30 cellular contexts compared by ENCODE assay signal in the genomic region with DNA sequence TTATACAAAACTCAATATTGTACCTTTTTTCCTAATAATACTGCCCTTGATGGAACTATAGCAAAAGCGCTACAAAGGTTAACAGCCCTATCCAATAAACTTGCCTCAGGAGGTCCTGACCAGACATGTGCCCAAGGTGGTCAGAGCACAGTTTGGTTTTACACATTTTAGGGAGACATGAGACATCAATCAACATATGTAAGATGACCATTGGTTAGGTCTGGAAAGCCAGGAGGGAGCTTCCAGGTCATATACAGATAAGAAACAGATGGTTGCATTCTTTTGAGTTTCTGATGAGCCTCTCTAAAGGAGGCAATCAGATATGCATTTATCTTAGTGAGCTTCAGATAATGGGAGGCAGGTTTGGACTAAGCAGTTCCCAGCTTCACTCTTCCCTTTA.
"Had no signal": no experiment of that assay in that cellular context is flagged by ENCODE, and none has a peak within 500 bp of the region (broad histone marks: within the 10 kb centered on the region; RNA-seq: fewer than 3 reads in every experiment).

No MANE protein-coding gene starts in this region.

- H3K36me3 ChIP-seq: brain microvascular endothelial cell, esophagus muscularis mucosa, gastrocnemius medialis, heart left ventricle, WERI-Rb-1 had no signal

- FAIRE-seq: astrocyte, bronchial epithelial cell had no signal

- H3K9me3 ChIP-seq: gastrocnemius medialis had no signal

- H3K27ac ChIP-seq: brain microvascular endothelial cell, coronary artery, dorsolateral prefrontal cortex, esophagus muscularis mucosa, foreskin keratinocyte, gastrocnemius medialis, heart left ventricle, WERI-Rb-1 had no signal

- ATAC-seq: activated CD4-positive, CD25-positive, alpha-beta regulatory T cell treated with anti-CD3 and anti-CD28 coated beads, Interleukin-2, amount 50 U/mL, for 24 hours; activated CD8-positive, alpha-beta T cell treated with anti-CD3 and anti-CD28 coated beads for 36 hours; activated T-cell treated with anti-CD3 and anti-CD28 coated beads, Interleukin-2, amount 50 U/mL, for 4 hours; activated T-helper 17 cell treated with anti-CD3 and anti-CD28 coated beads, Interleukin-2, amount 50 U/mL, for 72 hours; foreskin keratinocyte; gastrocnemius medialis; heart left ventricle; T-helper 17 cell had no signal

- DNase-seq: activated B cell treated with CpG ODN at 0.5 μM for 24 hours; activated CD4-positive, alpha-beta T cell treated with anti-CD3 and anti-CD28 coated beads for 48 hours; activated CD4-positive, alpha-beta T cell treated with anti-CD3 and anti-CD28 coated beads, Interleukin-2, amount 50 U/mL, for 1 hour; activated CD4-positive, alpha-beta T cell treated with anti-CD3 and anti-CD28 coated beads, Interleukin-2, amount 50 U/mL, for 48 hours; activated CD8-positive, alpha-beta memory T cell treated with anti-CD3 and anti-CD28 coated beads for 24 hours; activated CD8-positive, alpha-beta T cell treated with anti-CD3 and anti-CD28 coated beads for 36 hours; activated effector memory CD4-positive, alpha-beta T cell treated with Interleukin-2 at 50 U/mL for 16 hours; activated gamma-delta T cell treated with Interleukin-2 at 50 U/mL for 16 hours; activated naive CD4-positive, alpha-beta T cell treated with anti-CD3 and anti-CD28 coated beads, Interleukin-2, amount 50 U/mL, for 16 hours; activated naive CD4-positive, alpha-beta T cell treated with Interleukin-2 at 50 U/mL for 16 hours; activated T-cell treated with anti-CD3 and anti-CD28 coated beads, Interleukin-2, amount 50 U/mL, for 4 hours; amniotic stem cell; anterior cingulate cortex; brain microvascular endothelial cell; dorsolateral prefrontal cortex; effector memory CD4-positive, alpha-beta T cell; erythroblast; foreskin keratinocyte; gastrocnemius medialis; glutamatergic neuron; heart left ventricle; T-helper 17 cell; T1000; WERI-Rb-1 had no signal

- H3K4me1 ChIP-seq: gastrocnemius medialis, heart left ventricle had no signal

- H3K4me3 ChIP-seq: coronary artery, dorsolateral prefrontal cortex, esophagus muscularis mucosa, gastrocnemius medialis, heart left ventricle had no signal

- H3K27me3 ChIP-seq: brain microvascular endothelial cell, dorsolateral prefrontal cortex, esophagus muscularis mucosa, foreskin keratinocyte, gastrocnemius medialis, heart left ventricle had no signal
